In the genomic region with DNA sequence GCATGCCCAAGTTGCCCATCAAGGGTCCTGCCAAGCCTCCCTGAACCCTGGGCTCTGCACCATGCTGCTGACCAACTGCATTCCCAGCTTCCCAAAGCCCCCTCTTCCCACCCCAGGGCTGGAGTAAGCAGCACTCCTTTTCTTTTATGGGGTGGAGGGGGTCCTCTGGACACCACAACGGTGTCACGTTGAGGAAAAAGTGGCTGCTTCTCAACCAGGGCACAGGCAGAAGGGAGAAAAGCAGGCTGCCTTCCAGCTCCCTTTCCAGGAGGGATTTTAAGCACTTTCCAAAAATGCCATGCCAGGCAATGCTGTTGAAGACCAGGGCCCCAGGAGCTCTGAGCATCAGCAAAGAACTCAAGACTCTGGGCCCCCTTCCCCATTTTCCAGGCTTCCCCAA, we compare ENCODE assay signal across 9 cellular contexts. TPM values are rescaled to one million over a fixed set of nuclear protein-coding genes. Genes with fewer than 3 reads are reported as not detected.
DNase-seq lines count a peak whose midpoint lies in the region; ATAC-seq and TF ChIP-seq lines count a peak whose summit lies in the region.
"Had no signal": no experiment of that assay in that cellular context is flagged by ENCODE, and none has a peak within 500 bp of the region (broad histone marks: within the 10 kb centered on the region; RNA-seq: fewer than 3 reads in every experiment).

No MANE protein-coding gene starts in this region.

- H3K4me3 Mint-ChIP-seq in activated T-helper 1 cell treated with anti-CD3 and anti-CD28 coated beads, Interleukin-12 subunit alpha, Interleukin-12 subunit beta, Interleukin-2, Interleukin-4 antibody, amounts not matched to agents 30 ng/mL and 10 ng/mL and 1 ng/mL, durations not matched to agents 14 hours and 24 hours and 36 hours, result peak overlapping the region; percentile 82

- peaks cover 1% of the 10 kb centered on the region for H3K27me3 Mint-ChIP-seq in activated T-helper 1 cell treated with anti-CD3 and anti-CD28 coated beads, Interleukin-12 subunit alpha, Interleukin-12 subunit beta, Interleukin-2, Interleukin-4 antibody, amounts not matched to agents 30 ng/mL and 10 ng/mL and 1 ng/mL, durations not matched to agents 14 hours and 24 hours and 36 hours (ENCODE audit: insufficient read depth)

- H3K36me3 Mint-ChIP-seq in activated T-helper 1 cell treated with anti-CD3 and anti-CD28 coated beads, Interleukin-12 subunit alpha, Interleukin-12 subunit beta, Interleukin-2, Interleukin-4 antibody, amounts not matched to agents 30 ng/mL and 10 ng/mL and 1 ng/mL, durations not matched to agents 14 hours and 24 hours and 36 hours (ENCODE audit: low read depth), result no peaks in the 10 kb centered on the region

- H3K27me3 ChIP-seq in cardiac muscle cell, result no peaks in the 10 kb centered on the region
- peaks cover 5% of the 10 kb centered on the region for H3K27me3 ChIP-seq in kidney epithelial cell (ENCODE audit: control insufficient read depth, insufficient read depth, low read length)
- no peaks in the 10 kb centered on the region for H3K27me3 ChIP-seq in transverse colon

- in situ Hi-C loops in transverse colon (cut with MboI; ENCODE audit: low pct_ligation_motif_present in 1 of 4, low pct_unique_long_range_greater_than_20kb in 1 of 4, low sequenced_read_pairs in 3 of 4), result no loop called here

- H3K27ac ChIP-seq in cardiac muscle cell (no peak overlapping the region), transverse colon (peak overlapping the region in 3 of 4 donors; percentile 47 to 71 (median 55))

- H3K4me3 ChIP-seq in cardiac muscle cell (peak overlapping the region; percentile 60), kidney epithelial cell (ENCODE audit: low read depth, low read length) (peak overlapping the region; percentile 44), transverse colon (peak overlapping the region in 3 of 4 donors; percentile 61 to 68 (median 68))

- ATAC-seq in Right ventricle myocardium superior (ENCODE audit: poor library complexity), result no peak
- ATAC-seq in GM21367 (IDR thresholded peaks at IDR 0.05; ENCODE audit: unreplicated experiment), result no peak
- ATAC-seq in GM19035 (IDR thresholded peaks at IDR 0.05; ENCODE audit: unreplicated experiment), result no peak

- no peak for TF ChIP-seq EP300 in transverse colon (IDR thresholded peaks at IDR 0.05; ENCODE audit: low read depth)

- TF ChIP-seq CTCF in cardiac muscle cell (IDR thresholded peaks at IDR 0.05; ENCODE audit: low read depth, low read length) (no peak), kidney epithelial cell (IDR thresholded peaks at IDR 0.05; ENCODE audit: insufficient read depth, low read length, poor library complexity, severe bottlenecking) (no peak), transverse colon (IDR thresholded peaks at IDR 0.05) (no peak)

- H3K4me1 Mint-ChIP-seq in activated T-helper 1 cell treated with anti-CD3 and anti-CD28 coated beads, Interleukin-12 subunit alpha, Interleukin-12 subunit beta, Interleukin-2, Interleukin-4 antibody, amounts not matched to agents 30 ng/mL and 10 ng/mL and 1 ng/mL, durations not matched to agents 14 hours and 24 hours and 36 hours (ENCODE audit: low read depth), result peaks cover 27% of the 10 kb centered on the region

- TF ChIP-seq POLR2A in transverse colon (IDR thresholded peaks at IDR 0.05), result no peak

- no peaks in the 10 kb centered on the region for H3K36me3 ChIP-seq in cardiac muscle cell
- H3K36me3 ChIP-seq in kidney epithelial cell (ENCODE audit: control insufficient read depth, insufficient read depth, low read length), result no peaks in the 10 kb centered on the region
- H3K36me3 ChIP-seq in transverse colon, result no peaks in the 10 kb centered on the region

- H3K9me3 ChIP-seq in cardiac muscle cell (ENCODE audit: low read depth), result no peaks in the 10 kb centered on the region
- no peaks in the 10 kb centered on the region for H3K9me3 ChIP-seq in transverse colon

- no peak overlapping the region for H3K27ac Mint-ChIP-seq in activated T-helper 1 cell treated with anti-CD3 and anti-CD28 coated beads, Interleukin-12 subunit alpha, Interleukin-12 subunit beta, Interleukin-2, Interleukin-4 antibody, amounts not matched to agents 30 ng/mL and 10 ng/mL and 1 ng/mL, durations not matched to agents 14 hours and 24 hours and 36 hours

- no peaks in the 10 kb centered on the region for H3K9me3 Mint-ChIP-seq in activated T-helper 1 cell treated with anti-CD3 and anti-CD28 coated beads, Interleukin-12 subunit alpha, Interleukin-12 subunit beta, Interleukin-2, Interleukin-4 antibody, amounts not matched to agents 30 ng/mL and 10 ng/mL and 1 ng/mL, durations not matched to agents 14 hours and 24 hours and 36 hours

- WGBS in transverse colon (ENCODE audit: low coverage in 1 of 2), 2 donors, result 56% methylated on average over 2 of the region's 2 CpGs; no CpG with 5 or more reads in 1 of the 2 donors

- H3K4me1 ChIP-seq in cardiac muscle cell (ENCODE audit: low read depth) (peaks cover 41% of the 10 kb centered on the region), transverse colon (peaks cover 0 to 28% (median 14%) of the 10 kb centered on the region in 4 donors)

- DNase-seq in cardiac muscle cell (ENCODE audit: low read depth in 1 of 2, low spot score in 1 of 2) (no peak), Right ventricle myocardium superior (no peak), kidney epithelial cell (ENCODE audit: low read depth) (no peak), transverse colon (no peak), Kasumi-1 (lab: John Stamatoyannopoulos, UW) (no peak)
- DNase-seq in activated T-helper 1 cell treated with anti-CD3 and anti-CD28 coated beads, Interleukin-12 subunit alpha, Interleukin-12 subunit beta, Interleukin-2, Interleukin-4 antibody, amounts not matched to agents 30 ng/mL and 10 ng/mL and 1 ng/mL, durations not matched to agents 14 hours and 24 hours and 36 hours (ENCODE audit: low spot score), result no peak
- DNase-seq: SHP77 treated with DMSO at 0.1 percent for 48 hours had no signal

- intact Hi-C loops in Right ventricle myocardium superior (cut with DNase I), result loop anchor here (5.0 kb wide), 1 partner anchor 37 kb away; no protein-coding TSS in a partner anchor
- intact Hi-C loops in activated T-helper 1 cell treated with anti-CD3 and anti-CD28 coated beads, Interleukin-12 subunit alpha, Interleukin-12 subunit beta, Interleukin-2, Interleukin-4 antibody, amounts not matched to agents 30 ng/mL and 10 ng/mL and 1 ng/mL, durations not matched to agents 14 hours and 24 hours and 36 hours (cut with micrococcal nuclease), result loop anchor here (1.0 to 5.0 kb wide), 7 partner anchors 14 to 198 kb away; partner anchors contain the start of genes CITED4 and NFYC
- intact Hi-C loops in transverse colon (cut with DNase I; ENCODE audit: low total_unique reads), result no loop called here

RNA-seq across cellular contexts. Expression of gene RIMS3, which starts 0.7 kb away (rescaled TPM):
- total RNA-seq in cardiac muscle cell (33.0 and 39.3 TPM in 2 replicates), Right ventricle myocardium superior (0.81 TPM), kidney epithelial cell (2.9 and 3.2 TPM in 2 replicates), transverse colon (10 to 100 TPM in 1 of 4 donors, 1 to 10 TPM in 3; 1.9 to 14.7 (median 5.4) TPM)
- polyA plus RNA-seq in cardiac muscle cell, result 29.1 and 29.7 TPM in 2 replicates
- 1.5 and 1.9 TPM in 2 replicates for total RNA-seq in activated T-helper 1 cell treated with anti-CD3 and anti-CD28 coated beads, Interleukin-12 subunit alpha, Interleukin-12 subunit beta, Interleukin-2, Interleukin-4 antibody, amounts not matched to agents 30 ng/mL and 10 ng/mL and 1 ng/mL, durations not matched to agents 14 hours and 24 hours and 36 hours

RNA-seq across cellular contexts. Expression of gene NFYC, which starts 26.7 kb away (rescaled TPM):
- total RNA-seq in cardiac muscle cell (124 and 130 TPM in 2 replicates), Right ventricle myocardium superior (65.9 TPM), kidney epithelial cell (44.0 and 44.4 TPM in 2 replicates), transverse colon (100 to 1,000 TPM in 1 of 4 donors, 10 to 100 TPM in 3; 34.4 to 101 (median 76.4) TPM)
- 143 and 149 TPM in 2 replicates for polyA plus RNA-seq in cardiac muscle cell
- total RNA-seq in activated T-helper 1 cell treated with anti-CD3 and anti-CD28 coated beads, Interleukin-12 subunit alpha, Interleukin-12 subunit beta, Interleukin-2, Interleukin-4 antibody, amounts not matched to agents 30 ng/mL and 10 ng/mL and 1 ng/mL, durations not matched to agents 14 hours and 24 hours and 36 hours, result 79.0 and 85.1 TPM in 2 replicates
